25 cellular contexts compared by ENCODE assay signal in the genomic region with DNA sequence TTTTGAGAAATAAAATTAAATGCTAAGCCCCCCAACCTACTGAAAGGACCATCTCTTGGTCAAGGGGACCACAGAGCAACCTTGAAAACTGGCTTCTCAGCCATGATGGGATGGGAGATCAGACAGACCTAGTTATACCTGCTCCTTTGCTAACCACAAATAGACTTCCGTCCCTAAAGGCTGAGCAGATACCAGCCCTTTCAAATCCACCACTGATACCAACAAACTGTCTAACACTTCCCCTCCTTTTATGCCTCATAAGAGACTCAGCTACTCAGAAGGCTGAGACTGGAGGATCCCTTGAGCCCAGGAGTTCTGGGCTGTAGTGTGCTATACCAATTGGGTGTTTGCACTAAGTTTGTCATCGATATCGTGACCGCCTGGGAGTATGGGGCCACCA.
"Had no signal": no experiment of that assay in that cellular context is flagged by ENCODE, and none has a peak within 500 bp of the region (broad histone marks: within the 10 kb centered on the region; RNA-seq: fewer than 3 reads in every experiment).

No MANE protein-coding gene starts in this region.

- H3K36me3 Mint-ChIP-seq: activated naive CD8-positive, alpha-beta T cell; naive thymus-derived CD4-positive, alpha-beta T cell; stimulated activated memory B cell treated with anti-CD40 and anti-IgM and Interleukin-4, amounts not matched to agents 10 μg/mL and 1 μg/mL and 100 μg/mL, for 72 hours had no signal

- H3K4me1 ChIP-seq: adrenal gland, ascending aorta, left lung, right lobe of liver, upper lobe of left lung had no signal

- H3K4me3 Mint-ChIP-seq: activated CD4-positive, alpha-beta T cell treated with anti-CD3 and anti-CD28 coated beads, Interleukin-2, amount 10 ng/mL, durations not matched to agents 24 days and 14 days; activated CD8-positive, alpha-beta T cell treated with anti-CD3 and anti-CD28 coated beads, Interleukin-2, amount 10 ng/mL, durations not matched to agents 7 days and 5 days; activated naive CD8-positive, alpha-beta T cell; naive thymus-derived CD4-positive, alpha-beta T cell; neural crest cell; stimulated activated memory B cell treated with anti-CD40 and anti-IgM and Interleukin-4, amounts not matched to agents 10 μg/mL and 1 μg/mL and 100 μg/mL, for 72 hours had no signal

- H3K9me3 ChIP-seq: adrenal gland, ascending aorta, left lung, right lobe of liver, stomach, testis, upper lobe of left lung had no signal

- H3K4me3 ChIP-seq: adrenal gland, ascending aorta, dorsolateral prefrontal cortex, left lung, lung, right lobe of liver, skin epidermis, stomach, testis, upper lobe of left lung had no signal

- DNase-seq: activated CD4-positive, alpha-beta T cell treated with anti-CD3 and anti-CD28 coated beads, Interleukin-2, amount 10 ng/mL, durations not matched to agents 24 days and 14 days; activated CD8-positive, alpha-beta T cell treated with anti-CD3 and anti-CD28 coated beads, Interleukin-2, amount 10 ng/mL, durations not matched to agents 7 days and 5 days; activated naive CD4-positive, alpha-beta T cell; adrenal gland; brain microvascular endothelial cell; central memory CD4-positive, alpha-beta T cell; dorsolateral prefrontal cortex; left lung; naive thymus-derived CD4-positive, alpha-beta T cell; occipital lobe; right lobe of liver; stimulated activated CD4-positive, alpha-beta T cell treated with anti-CD3 and anti-CD28 coated beads, Interleukin-2, amount 100 ng/mL, for 24 hours; stomach; SW 1271; testis; upper lobe of left lung had no signal

- H3K4me1 Mint-ChIP-seq: stimulated activated memory B cell treated with anti-CD40 and anti-IgM and Interleukin-4, amounts not matched to agents 10 μg/mL and 1 μg/mL and 100 μg/mL, for 72 hours had no signal

- H3K27ac ChIP-seq: adrenal gland, ascending aorta, brain microvascular endothelial cell, dorsolateral prefrontal cortex, left lung, right lobe of liver, stomach, testis, upper lobe of left lung, VCaP had no signal

- H3K36me3 ChIP-seq: adrenal gland, ascending aorta, brain microvascular endothelial cell, left lung, right lobe of liver, stomach, upper lobe of left lung had no signal

- H3K27me3 ChIP-seq: adrenal gland, ascending aorta, brain microvascular endothelial cell, right lobe of liver, stomach, testis, upper lobe of left lung had no signal

- ATAC-seq: activated CD4-positive, CD25-positive, alpha-beta regulatory T cell treated with anti-CD3 and anti-CD28 coated beads, Interleukin-2, amount 50 U/mL, for 24 hours; activated CD8-positive, alpha-beta T cell treated with anti-CD3 and anti-CD28 coated beads, Interleukin-2, amount 10 ng/mL, durations not matched to agents 7 days and 5 days; naive thymus-derived CD4-positive, alpha-beta T cell; right lobe of liver; stimulated activated memory B cell treated with anti-CD40 and anti-IgM and Interleukin-4, amounts not matched to agents 10 μg/mL and 1 μg/mL and 100 μg/mL, for 72 hours had no signal

- H3K27ac Mint-ChIP-seq: activated CD4-positive, alpha-beta T cell treated with anti-CD3 and anti-CD28 coated beads, Interleukin-2, amount 10 ng/mL, durations not matched to agents 24 days and 14 days; activated CD8-positive, alpha-beta T cell treated with anti-CD3 and anti-CD28 coated beads, Interleukin-2, amount 10 ng/mL, durations not matched to agents 7 days and 5 days; activated naive CD8-positive, alpha-beta T cell; activated T-helper 2 cell treated with anti-CD3 and anti-CD28 coated beads, Interferon-gamma antibody, Interleukin-2, Interleukin-4, amounts not matched to agents 10 μg/mL and 5 μg/mL and 100 μg/mL, durations not matched to agents 14 hours and 24 hours and 36 hours; naive thymus-derived CD4-positive, alpha-beta T cell; stimulated activated memory B cell treated with anti-CD40 and anti-IgM and Interleukin-4, amounts not matched to agents 10 μg/mL and 1 μg/mL and 100 μg/mL, for 72 hours had no signal

- H3K27me3 Mint-ChIP-seq: activated naive CD8-positive, alpha-beta T cell; stimulated activated memory B cell treated with anti-CD40 and anti-IgM and Interleukin-4, amounts not matched to agents 10 μg/mL and 1 μg/mL and 100 μg/mL, for 72 hours had no signal

- H3K9me3 Mint-ChIP-seq: activated T-helper 2 cell treated with anti-CD3 and anti-CD28 coated beads, Interferon-gamma antibody, Interleukin-2, Interleukin-4, amounts not matched to agents 10 μg/mL and 5 μg/mL and 100 μg/mL, durations not matched to agents 14 hours and 24 hours and 36 hours; naive thymus-derived CD4-positive, alpha-beta T cell had no signal
